In genomic region chr3:58341376-58341775, GRCh38 we compare ENCODE assay signal across 27 cellular contexts. TPM values are rescaled to one million over a fixed set of nuclear protein-coding genes. Genes with fewer than 3 reads are reported as not detected.
DNase-seq lines count a peak whose midpoint lies in the region; TF ChIP-seq lines count a peak whose summit lies in the region.
"Had no signal": no experiment of that assay in that cellular context is flagged by ENCODE, and none has a peak within 500 bp of the region (broad histone marks: within the 10 kb centered on the region; RNA-seq: fewer than 3 reads in every experiment).

No MANE protein-coding gene starts in this region.

- peaks cover 0 to 29% (median 5%) of the 10 kb centered on the region in 11 experiments; a peak in 11 of 22 replicates for H3K9me3 ChIP-seq in BLaER1 treated with 17β-estradiol and CSF1 and Interleukin-3, amounts not matched to agents 10 nM and 100 nM (replicated peaks in 1 of 11)
- H3K9me3 ChIP-seq in testis, result no peaks in the 10 kb centered on the region
- H3K9me3 ChIP-seq: sigmoid colon had no signal

- H3K9me3 Mint-ChIP-seq in IgD-negative memory B cell, result peaks cover 0 to 2% (median 0%) of the 10 kb centered on the region in 3 donors
- H3K9me3 Mint-ChIP-seq in chondrocyte (ENCODE audit: low read depth), result no peaks in the 10 kb centered on the region
- H3K9me3 Mint-ChIP-seq: CD4-positive, alpha-beta memory T cell; central memory CD8-positive, alpha-beta T cell; neural progenitor cell; stimulated activated naive CD8-positive, alpha-beta T cell treated with anti-CD3 and anti-CD28 coated beads, Interleukin-15, amount 100 ng/mL, for 72 hours; WTC11 had no signal

- TF ChIP-seq POLR2A in testis (IDR thresholded peaks at IDR 0.05), result no peak

- TF ChIP-seq CTCF in chondrocyte (IDR thresholded peaks at IDR 0.05) (no peak), testis (IDR thresholded peaks at IDR 0.05) (no peak)

- H4K20me1 ChIP-seq in BLaER1 treated with 17β-estradiol and CSF1 and Interleukin-3, amounts not matched to agents 10 nM and 100 nM, result peaks cover 11 to 61% (median 37%) of the 10 kb centered on the region in 11 experiments; a peak in 15 of 22 replicates

- intact Hi-C loops in testis (cut with DNase I; ENCODE audit: low total_unique reads), result no loop called here

- H3K79me2 ChIP-seq in ACC112 (ENCODE audit: control insufficient read depth, insufficient read depth, low read length, unreplicated experiment), result peaks cover 41% of the 10 kb centered on the region

- no peak overlapping the region for H3K4me3 ChIP-seq in ACC112 (ENCODE audit: low read depth, low read length)
- H3K4me3 ChIP-seq in BLaER1 treated with 17β-estradiol and CSF1 and Interleukin-3, amounts not matched to agents 10 nM and 100 nM, result no peak overlapping the region
- no peak overlapping the region for H3K4me3 ChIP-seq in testis
- H3K4me3 ChIP-seq: lung, neural progenitor cell, sigmoid colon had no signal

- 95 to 98% methylated on average over 3 of the region's 3 CpGs for WGBS in testis, 2 donors

- H3K27me3 Mint-ChIP-seq in IgD-negative memory B cell (no peaks in the 10 kb centered on the region), chondrocyte (ENCODE audit: low read depth) (no peaks in the 10 kb centered on the region)
- H3K27me3 Mint-ChIP-seq: CD4-positive, alpha-beta memory T cell; central memory CD8-positive, alpha-beta T cell; stimulated activated naive CD8-positive, alpha-beta T cell treated with anti-CD3 and anti-CD28 coated beads, Interleukin-15, amount 100 ng/mL, for 72 hours had no signal

- no peak overlapping the region for H2AFZ ChIP-seq in ACC112 (ENCODE audit: low read length, unreplicated experiment)
- H2AFZ ChIP-seq: neural progenitor cell had no signal

- H3K4me1 ChIP-seq in ACC112 (ENCODE audit: control insufficient read depth, insufficient read depth, low read length, unreplicated experiment), result peaks cover 19% of the 10 kb centered on the region
- peaks cover 74 to 100% (median 94%) of the 10 kb centered on the region in 10 experiments for H3K4me1 ChIP-seq in BLaER1 treated with 17β-estradiol and CSF1 and Interleukin-3, amounts not matched to agents 10 nM and 100 nM
- H3K4me1 ChIP-seq in testis, result no peaks in the 10 kb centered on the region
- H3K4me1 ChIP-seq: neural progenitor cell had no signal

- H3K27ac ChIP-seq in ACC112 (ENCODE audit: low read depth, low read length) (peak overlapping the region; percentile 8; the same call in 1 of the 2 replicates), testis (no peak overlapping the region)
- peak overlapping the region in 9 of 11 experiments; percentile 12 to 52 (median 33); a peak in 11 of 22 replicates for H3K27ac ChIP-seq in BLaER1 treated with 17β-estradiol and CSF1 and Interleukin-3, amounts not matched to agents 10 nM and 100 nM
- H3K27ac ChIP-seq: KMS-11, neural progenitor cell, sigmoid colon had no signal

- DNase-seq in chondrocyte (ENCODE audit: low spot score) (no peak), germinal center (ENCODE audit: low spot score) (no peak), amniotic stem cell (lab: John Stamatoyannopoulos, UW) (no peak), testis (no peak), amygdala (lab: John Stamatoyannopoulos, UW) (no peak)
- DNase-seq: activated naive CD4-positive, alpha-beta T cell treated with Interleukin-2 at 50 U/mL for 16 hours; activated T-cell treated with anti-CD3 and anti-CD28 coated beads, Interleukin-2, amount 50 U/mL, for 48 hours; CD4-positive, alpha-beta memory T cell; GDM1; glutamatergic neuron; kidney glomerular epithelial cell; NCI-H1092 treated with DMSO at 0.1 percent for 48 hours; NCI-H1930; NCI-H69; RPMI8226; sigmoid colon; stimulated activated CD4-positive, alpha-beta T cell treated with anti-CD3 and anti-CD28 coated beads, Interleukin-15, amount 100 ng/mL, for 24 hours; stimulated activated naive CD8-positive, alpha-beta T cell treated with anti-CD3 and anti-CD28 coated beads, Interleukin-15, amount 100 ng/mL, for 72 hours; trophoblast cell had no signal

- peak overlapping the region in 2 of 4 donors; percentile 52 to 73 for H3K4me3 Mint-ChIP-seq in IgD-negative memory B cell
- H3K4me3 Mint-ChIP-seq in chondrocyte (ENCODE audit: unreplicated experiment), result no peak overlapping the region
- H3K4me3 Mint-ChIP-seq: CD4-positive, alpha-beta memory T cell; central memory CD8-positive, alpha-beta T cell; neural progenitor cell; stimulated activated naive CD8-positive, alpha-beta T cell treated with anti-CD3 and anti-CD28 coated beads, Interleukin-15, amount 100 ng/mL, for 72 hours; WTC11 had no signal

- H3K27ac Mint-ChIP-seq in IgD-negative memory B cell (peak overlapping the region; percentile 42 to 74 (median 73)), chondrocyte (ENCODE audit: unreplicated experiment) (peak overlapping the region; percentile 45)
- H3K27ac Mint-ChIP-seq: CD4-positive, alpha-beta memory T cell; neural progenitor cell; stimulated activated naive CD8-positive, alpha-beta T cell treated with anti-CD3 and anti-CD28 coated beads, Interleukin-15, amount 100 ng/mL, for 72 hours; WTC11 had no signal

- H3K27me3 ChIP-seq in ACC112 (ENCODE audit: insufficient read depth, low read length) (no peaks in the 10 kb centered on the region), testis (no peaks in the 10 kb centered on the region)
- no peaks in the 10 kb centered on the region for H3K27me3 ChIP-seq in BLaER1 treated with 17β-estradiol and CSF1 and Interleukin-3, amounts not matched to agents 10 nM and 100 nM
- H3K27me3 ChIP-seq: neural progenitor cell, sigmoid colon had no signal

- H3K4me1 Mint-ChIP-seq in IgD-negative memory B cell (peaks cover 40 to 71% (median 56%) of the 10 kb centered on the region in 3 donors), chondrocyte (ENCODE audit: low read depth) (peaks cover 14% of the 10 kb centered on the region)
- H3K4me1 Mint-ChIP-seq: neural progenitor cell, WTC11 had no signal

- H3K36me3 Mint-ChIP-seq in IgD-negative memory B cell (peaks cover 13% of the 10 kb centered on the region), chondrocyte (ENCODE audit: low read depth) (peaks cover 6% of the 10 kb centered on the region)
- H3K36me3 Mint-ChIP-seq: neural progenitor cell, WTC11 had no signal

- H3K9ac ChIP-seq in BLaER1 treated with 17β-estradiol and CSF1 and Interleukin-3, amounts not matched to agents 10 nM and 100 nM, result no peak overlapping the region; a peak in 1 of 22 replicates
- H3K9ac ChIP-seq: KMS-11, neural progenitor cell had no signal

- H3K36me3 ChIP-seq in ACC112 (ENCODE audit: insufficient read depth, low read length) (no peaks in the 10 kb centered on the region), testis (ENCODE audit: low read depth, missing control alignments) (no peaks in the 10 kb centered on the region)
- peaks cover 36 to 100% (median 96%) of the 10 kb centered on the region in 11 experiments for H3K36me3 ChIP-seq in BLaER1 treated with 17β-estradiol and CSF1 and Interleukin-3, amounts not matched to agents 10 nM and 100 nM
- H3K36me3 ChIP-seq: neural progenitor cell had no signal

- H3K4me2 ChIP-seq in BLaER1 treated with 17β-estradiol and CSF1 and Interleukin-3, amounts not matched to agents 10 nM and 100 nM, result peak overlapping the region; percentile 25 to 96 (median 43); a peak in 19 of 22 replicates
- H3K4me2 ChIP-seq: KMS-11, neural progenitor cell had no signal

RNA-seq across cellular contexts. Expression of gene PXK, which starts 8.7 kb away (rescaled TPM):
- polyA plus RNA-seq in IgD-negative memory B cell, result 92.3 TPM
- total RNA-seq in chondrocyte, result 30.2 to 32.0 TPM (median 31.4 TPM) in 3 replicates
- total RNA-seq in testis, result 10 to 100 TPM; 29.3 to 31.3 TPM
- polyA plus RNA-seq in testis (ENCODE audit: insufficient read depth, low read depth, low replicate concordance), result 28.8 TPM

RNA-seq across cellular contexts. Expression of gene HTD2, which starts 35.1 kb away (rescaled TPM):
- polyA plus RNA-seq in IgD-negative memory B cell (21.1 TPM), testis (ENCODE audit: insufficient read depth, low read depth, low replicate concordance) (16.4 TPM)
- total RNA-seq in chondrocyte (5.0 to 10.9 TPM (median 7.2 TPM) in 3 replicates), testis (10 to 100 TPM; 14.6 to 15.1 TPM)

RNA-seq across cellular contexts. Expression of gene RPP14, which starts 35.3 kb away (rescaled TPM):
- polyA plus RNA-seq in IgD-negative memory B cell, result 9.9 TPM
- total RNA-seq in chondrocyte, result 11.2 to 16.0 TPM (median 14.2 TPM) in 3 replicates
- total RNA-seq in testis, result 10 to 100 TPM; 13.8 to 17.0 TPM
- polyA plus RNA-seq in testis (ENCODE audit: insufficient read depth, low read depth, low replicate concordance), result 18.4 TPM

Comparison
In these comparisons a context has a peak if more than half of its experiments do, and no peak if none do; other contexts are left out.
1. H3K27ac ChIP-seq: peak in ACC112 (single experiment) and BLaER1 treated with 17β-estradiol and CSF1 and Interleukin-3, amounts not matched to agents 10 nM and 100 nM (9 of 11); none in testis (0 of 2).